23 cellular contexts compared by ENCODE assay signal in the genomic region with DNA sequence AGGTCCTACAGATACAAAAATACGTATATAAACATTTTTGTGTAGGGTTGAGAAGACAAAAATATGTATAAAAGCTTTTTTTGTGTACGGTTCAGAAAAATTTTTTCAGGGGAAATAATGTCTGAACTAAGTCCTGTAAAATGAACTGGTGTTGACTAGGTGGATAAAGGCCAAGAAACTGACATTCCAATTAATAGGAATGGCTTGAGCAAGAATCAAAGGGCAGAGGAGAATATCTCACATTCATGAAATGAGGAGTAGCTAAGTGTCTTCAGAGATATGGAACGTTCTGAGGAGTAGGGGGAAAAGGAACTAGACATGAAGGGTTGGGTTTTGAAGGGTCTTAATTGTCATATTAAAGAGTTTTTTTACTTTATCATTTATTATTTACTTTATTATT.
"Had no signal": no experiment of that assay in that cellular context is flagged by ENCODE, and none has a peak within 500 bp of the region (broad histone marks: within the 10 kb centered on the region; RNA-seq: fewer than 3 reads in every experiment).

No MANE protein-coding gene starts in this region.

- H3K9me3 Mint-ChIP-seq: naive thymus-derived CD8-positive, alpha-beta T cell; natural killer cell treated with Interleukin-12 subunit alpha and Interleukin-12 subunit beta and Interleukin-15 and Interleukin-18, amount 100 ng/mL, for 72 hours; nephron progenitor cell; neural progenitor cell; stimulated activated effector memory CD8-positive, alpha-beta T cell treated with anti-CD3 and anti-CD28 coated beads, Interleukin-12 subunit alpha, Interleukin-12 subunit beta, amount 100 ng/mL, for 72 hours; stimulated activated naive B cell treated with anti-CD40 and anti-IgM and Interleukin-4, amounts not matched to agents 10 μg/mL and 1 μg/mL and 100 μg/mL, for 72 hours; stimulated activated naive CD8-positive, alpha-beta T cell treated with anti-CD3 and anti-CD28 coated beads, Interleukin-15, Interleukin-2, amounts not matched to agents 100 ng/mL and 50 ng/mL, for 24 hours had no signal

- H3K27ac Mint-ChIP-seq: natural killer cell treated with Interleukin-12 subunit alpha and Interleukin-12 subunit beta and Interleukin-15 and Interleukin-18, amount 100 ng/mL, for 72 hours; nephron progenitor cell; neural progenitor cell; stimulated activated effector memory CD8-positive, alpha-beta T cell treated with anti-CD3 and anti-CD28 coated beads, Interleukin-12 subunit alpha, Interleukin-12 subunit beta, amount 100 ng/mL, for 72 hours; stimulated activated naive B cell treated with anti-CD40 and anti-IgM and Interleukin-4, amounts not matched to agents 10 μg/mL and 1 μg/mL and 100 μg/mL, for 72 hours; stimulated activated naive CD8-positive, alpha-beta T cell treated with anti-CD3 and anti-CD28 coated beads, Interleukin-15, Interleukin-2, amounts not matched to agents 100 ng/mL and 50 ng/mL, for 24 hours had no signal

- H3K4me3 Mint-ChIP-seq: naive thymus-derived CD8-positive, alpha-beta T cell; natural killer cell treated with Interleukin-12 subunit alpha and Interleukin-12 subunit beta and Interleukin-15 and Interleukin-18, amount 100 ng/mL, for 72 hours; nephron progenitor cell; neural progenitor cell; stimulated activated effector memory CD8-positive, alpha-beta T cell treated with anti-CD3 and anti-CD28 coated beads, Interleukin-12 subunit alpha, Interleukin-12 subunit beta, amount 100 ng/mL, for 72 hours; stimulated activated naive B cell treated with anti-CD40 and anti-IgM and Interleukin-4, amounts not matched to agents 10 μg/mL and 1 μg/mL and 100 μg/mL, for 72 hours; stimulated activated naive CD8-positive, alpha-beta T cell treated with anti-CD3 and anti-CD28 coated beads, Interleukin-15, Interleukin-2, amounts not matched to agents 100 ng/mL and 50 ng/mL, for 24 hours had no signal

- DNase-seq: naive thymus-derived CD8-positive, alpha-beta T cell; nephron progenitor cell; nucleus accumbens; pancreas; psoas muscle; right cardiac atrium; right lobe of liver; sigmoid colon; small intestine; stimulated activated CD4-positive, alpha-beta T cell treated with anti-CD3 and anti-CD28 coated beads, Interleukin-15, amount 100 ng/mL, for 24 hours; stimulated activated CD4-positive, alpha-beta T cell treated with anti-CD3 and anti-CD28 coated beads, Interleukin-2, amount 100 ng/mL, for 24 hours; stimulated activated CD4-positive, alpha-beta T cell treated with anti-CD3 and anti-CD28 coated beads, Interleukin-2, amount 100 ng/mL, for 48 hours; stimulated activated CD4-positive, alpha-beta T cell treated with anti-CD3 and anti-CD28 coated beads, Interleukin-4, amount 100 ng/mL, for 24 hours; stimulated activated naive B cell treated with anti-CD40 and anti-IgM and Interleukin-4, amounts not matched to agents 10 μg/mL and 1 μg/mL and 100 μg/mL, for 72 hours; stimulated activated naive CD4-positive, alpha-beta T cell treated with Interleukin-2 at 50 U/mL for 16 hours; stomach; thyroid gland; trophoblast cell; upper lobe of left lung had no signal

- H3K27me3 Mint-ChIP-seq: naive thymus-derived CD8-positive, alpha-beta T cell; natural killer cell treated with Interleukin-12 subunit alpha and Interleukin-12 subunit beta and Interleukin-15 and Interleukin-18, amount 100 ng/mL, for 72 hours; stimulated activated naive B cell treated with anti-CD40 and anti-IgM and Interleukin-4, amounts not matched to agents 10 μg/mL and 1 μg/mL and 100 μg/mL, for 72 hours; stimulated activated naive CD8-positive, alpha-beta T cell treated with anti-CD3 and anti-CD28 coated beads, Interleukin-15, Interleukin-2, amounts not matched to agents 100 ng/mL and 50 ng/mL, for 24 hours had no signal

- ATAC-seq: naive thymus-derived CD8-positive, alpha-beta T cell; natural killer cell treated with Interleukin-12 subunit alpha and Interleukin-12 subunit beta and Interleukin-15 and Interleukin-18, amount 100 ng/mL, for 72 hours; pancreas; psoas muscle; right cardiac atrium; stimulated activated effector memory CD8-positive, alpha-beta T cell treated with anti-CD3 and anti-CD28 coated beads, Interleukin-12 subunit alpha, Interleukin-12 subunit beta, amount 100 ng/mL, for 72 hours; stimulated activated naive B cell treated with anti-CD40 and anti-IgM and Interleukin-4, amounts not matched to agents 10 μg/mL and 1 μg/mL and 100 μg/mL, for 72 hours had no signal

- H3K4me1 Mint-ChIP-seq: naive thymus-derived CD8-positive, alpha-beta T cell; nephron progenitor cell; stimulated activated effector memory CD8-positive, alpha-beta T cell treated with anti-CD3 and anti-CD28 coated beads, Interleukin-12 subunit alpha, Interleukin-12 subunit beta, amount 100 ng/mL, for 72 hours; stimulated activated naive B cell treated with anti-CD40 and anti-IgM and Interleukin-4, amounts not matched to agents 10 μg/mL and 1 μg/mL and 100 μg/mL, for 72 hours had no signal
